14 cellular contexts compared by ENCODE assay signal in the genomic region with DNA sequence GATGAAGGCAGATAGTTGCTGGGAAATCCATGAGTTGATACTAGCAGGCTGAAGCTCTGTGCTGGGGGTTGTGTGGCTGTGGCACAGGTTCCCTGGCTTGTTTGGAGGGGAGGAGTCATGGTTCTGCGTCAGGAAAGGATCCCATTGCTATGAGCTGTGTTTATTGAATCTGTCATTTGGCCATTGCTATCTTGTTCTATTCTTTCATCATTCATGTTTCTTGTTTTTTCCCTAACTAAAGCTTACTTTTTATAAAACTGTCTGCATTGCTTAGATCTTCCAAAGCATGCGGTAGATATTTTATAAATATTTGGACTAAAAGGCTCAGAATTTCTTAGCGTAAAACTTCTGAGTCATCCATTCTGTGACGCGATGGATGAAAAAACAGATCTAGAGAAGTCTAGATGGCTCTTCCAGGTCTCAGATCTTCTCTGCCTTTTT.
DNase-seq lines count a peak whose midpoint lies in the region; ATAC-seq, FAIRE-seq and TF ChIP-seq lines count a peak whose summit lies in the region.
"Had no signal": no experiment of that assay in that cellular context is flagged by ENCODE, and none has a peak within 500 bp of the region (broad histone marks: within the 10 kb centered on the region; RNA-seq: fewer than 3 reads in every experiment).

No MANE protein-coding gene starts in this region.

- peaks cover 0 to 4% (median 0%) of the 10 kb centered on the region in 5 donors for H3K27me3 Mint-ChIP-seq in naive thymus-derived CD8-positive, alpha-beta T cell
- no peaks in the 10 kb centered on the region for H3K27me3 Mint-ChIP-seq in activated T-cell treated with anti-CD3 and anti-CD28 coated beads, Interleukin-2, amount 50 U/mL, for 72 hours (ENCODE audit: low read depth)
- H3K27me3 Mint-ChIP-seq: activated naive CD4-positive, alpha-beta T cell treated with anti-CD3 and anti-CD28 coated beads, Interleukin-2, amount 50 U/mL, for 24 hours had no signal

- ATAC-seq in naive thymus-derived CD8-positive, alpha-beta T cell: no peak
- no peak for ATAC-seq in activated T-cell treated with anti-CD3 and anti-CD28 coated beads, Interleukin-2, amount 50 U/mL, for 72 hours (replicated peaks in 1 of 2)
- ATAC-seq in GM21381 (IDR thresholded peaks at IDR 0.05; ENCODE audit: unreplicated experiment): no peak
- ATAC-seq: CD8-positive, alpha-beta T cell; SK-N-SH treated with all-trans-retinoic acid at 6 μM for 48 hours had no signal

- WGBS in hepatocyte (ENCODE audit: low lambda C conversion rate, missing lambda C conversion rate): 64% methylated on average over 5 of the region's 5 CpGs
- WGBS in small intestine, 3 donors: 71 to 87% (median 84%) methylated on average over 5 of the region's 5 CpGs

- no peak for FAIRE-seq in small intestine (lab: Jason Lieb, UNC)

- no peak overlapping the region for H3K4me3 Mint-ChIP-seq in naive thymus-derived CD8-positive, alpha-beta T cell
- H3K4me3 Mint-ChIP-seq in activated T-cell treated with anti-CD3 and anti-CD28 coated beads, Interleukin-2, amount 50 U/mL, for 72 hours: no peak overlapping the region
- H3K4me3 Mint-ChIP-seq: activated naive CD4-positive, alpha-beta T cell treated with anti-CD3 and anti-CD28 coated beads, Interleukin-2, amount 50 U/mL, for 24 hours; CD8-positive, alpha-beta T cell had no signal

- H3K9me3 ChIP-seq in colonic mucosa (no peaks in the 10 kb centered on the region), hepatocyte (ENCODE audit: low read depth) (no peaks in the 10 kb centered on the region), small intestine (ENCODE audit: control insufficient read depth, low read depth) (no peaks in the 10 kb centered on the region)

- peak overlapping the region; percentile 24 for H3K27ac ChIP-seq in colonic mucosa
- peak overlapping the region; percentile 57 for H3K27ac ChIP-seq in hepatocyte
- H3K27ac ChIP-seq in small intestine (ENCODE audit: low read depth in 1 of 2, low read length in 1 of 2): no peak overlapping the region
- H3K27ac ChIP-seq: WERI-Rb-1 had no signal

- H3K9me3 Mint-ChIP-seq in naive thymus-derived CD8-positive, alpha-beta T cell: peaks cover 0 to 17% (median 0%) of the 10 kb centered on the region in 9 donors
- H3K9me3 Mint-ChIP-seq in activated T-cell treated with anti-CD3 and anti-CD28 coated beads, Interleukin-2, amount 50 U/mL, for 72 hours: peaks cover 0 to 2% of the 10 kb centered on the region in 2 donors
- H3K9me3 Mint-ChIP-seq: activated naive CD4-positive, alpha-beta T cell treated with anti-CD3 and anti-CD28 coated beads, Interleukin-2, amount 50 U/mL, for 24 hours had no signal

- POLR2A ChIA-PET in naive thymus-derived CD8-positive, alpha-beta T cell (lab: Charles Lee): interaction anchor here (0.7 kb wide), 1 partner anchor 1344 kb away, joined by 5 read pairs; no protein-coding TSS in a partner anchor

- H3K4me2 ChIP-seq in hepatocyte: no peak overlapping the region

- H3K27me3 ChIP-seq in H7 (ENCODE audit: control insufficient read depth, insufficient read depth, low read length): no peaks in the 10 kb centered on the region
- no peaks in the 10 kb centered on the region for H3K27me3 ChIP-seq in colonic mucosa
- no peaks in the 10 kb centered on the region for H3K27me3 ChIP-seq in hepatocyte
- no peaks in the 10 kb centered on the region for H3K27me3 ChIP-seq in small intestine (ENCODE audit: control insufficient read depth in 2 of 2, insufficient read depth in 2 of 2, low read length in 2 of 2)

- no peak overlapping the region for H2AFZ ChIP-seq in hepatocyte

- no peaks in the 10 kb centered on the region for H4K20me1 ChIP-seq in hepatocyte (ENCODE audit: insufficient read depth, poor library complexity, severe bottlenecking)

- intact Hi-C loops in colonic mucosa (cut with DNase I): no loop called here

- no peaks in the 10 kb centered on the region for H3K4me1 Mint-ChIP-seq in naive thymus-derived CD8-positive, alpha-beta T cell
- H3K4me1 Mint-ChIP-seq in activated T-cell treated with anti-CD3 and anti-CD28 coated beads, Interleukin-2, amount 50 U/mL, for 72 hours (ENCODE audit: low read depth): no peaks in the 10 kb centered on the region
- H3K4me1 Mint-ChIP-seq: activated naive CD4-positive, alpha-beta T cell treated with anti-CD3 and anti-CD28 coated beads, Interleukin-2, amount 50 U/mL, for 24 hours had no signal

- no peaks in the 10 kb centered on the region for H3K36me3 ChIP-seq in H7 (replicated peaks; ENCODE audit: control insufficient read depth, insufficient read depth, low read length)
- no peaks in the 10 kb centered on the region for H3K36me3 ChIP-seq in colonic mucosa
- H3K36me3 ChIP-seq in hepatocyte (replicated peaks; ENCODE audit: insufficient read depth, low read depth): no peaks in the 10 kb centered on the region
- no peaks in the 10 kb centered on the region for H3K36me3 ChIP-seq in small intestine (ENCODE audit: control insufficient read depth in 2 of 2, insufficient read depth in 2 of 2, low read length in 2 of 2)
- H3K36me3 ChIP-seq: WERI-Rb-1 had no signal

- TF ChIP-seq CTCF in colonic mucosa (IDR thresholded peaks at IDR 0.05) (no peak), hepatocyte (IDR thresholded peaks at IDR 0.05; ENCODE audit: poor library complexity) (no peak)

- no peaks in the 10 kb centered on the region for H3K36me3 Mint-ChIP-seq in naive thymus-derived CD8-positive, alpha-beta T cell
- H3K36me3 Mint-ChIP-seq in activated T-cell treated with anti-CD3 and anti-CD28 coated beads, Interleukin-2, amount 50 U/mL, for 72 hours (ENCODE audit: insufficient read depth in 2 of 2): no peaks in the 10 kb centered on the region
- H3K36me3 Mint-ChIP-seq: activated naive CD4-positive, alpha-beta T cell treated with anti-CD3 and anti-CD28 coated beads, Interleukin-2, amount 50 U/mL, for 24 hours; CD8-positive, alpha-beta T cell had no signal

- DNase-seq in H7: peak; percentile 17
- peak; percentile 26 for DNase-seq in colonic mucosa
- DNase-seq in hepatocyte (ENCODE audit: low spot score): peak; percentile 42
- peak; percentile 9 for DNase-seq in small intestine
- DNase-seq in naive thymus-derived CD8-positive, alpha-beta T cell: no peak
- DNase-seq in activated T-cell treated with anti-CD3 and anti-CD28 coated beads, Interleukin-2, amount 50 U/mL, for 72 hours: no peak
- DNase-seq in activated CD4-positive, alpha-beta T cell treated with anti-CD3 and anti-CD28 coated beads for 4 hours: no peak
- DNase-seq: CD8-positive, alpha-beta T cell; mesendoderm; NCI-H2029 treated with DMSO at 0.1 percent for 48 hours; WERI-Rb-1 had no signal

- no peaks in the 10 kb centered on the region for H3K79me2 ChIP-seq in hepatocyte

- no peaks in the 10 kb centered on the region for H3K4me1 ChIP-seq in colonic mucosa
- H3K4me1 ChIP-seq in hepatocyte (ENCODE audit: insufficient read depth): no peaks in the 10 kb centered on the region
- no peaks in the 10 kb centered on the region for H3K4me1 ChIP-seq in small intestine (ENCODE audit: control insufficient read depth in 2 of 2, insufficient read depth in 1 of 2, low read depth in 1 of 2, low read length in 1 of 2)

- H3K27ac Mint-ChIP-seq in naive thymus-derived CD8-positive, alpha-beta T cell: no peak overlapping the region
- no peak overlapping the region for H3K27ac Mint-ChIP-seq in activated T-cell treated with anti-CD3 and anti-CD28 coated beads, Interleukin-2, amount 50 U/mL, for 72 hours
- H3K27ac Mint-ChIP-seq: activated naive CD4-positive, alpha-beta T cell treated with anti-CD3 and anti-CD28 coated beads, Interleukin-2, amount 50 U/mL, for 24 hours; CD8-positive, alpha-beta T cell had no signal

- no peak overlapping the region for H3K9ac ChIP-seq in colonic mucosa (ENCODE audit: low read depth in 2 of 2, low read length in 2 of 2)

- H3K4me3 ChIP-seq in H7 (ENCODE audit: insufficient read depth, low read depth, low read length): no peak overlapping the region
- H3K4me3 ChIP-seq in colonic mucosa: no peak overlapping the region
- no peak overlapping the region for H3K4me3 ChIP-seq in hepatocyte
- H3K4me3 ChIP-seq in small intestine (ENCODE audit: low read depth in 1 of 2, low read length in 2 of 2): no peak overlapping the region

- no peaks in the 10 kb centered on the region for H3K9me2 ChIP-seq in hepatocyte (replicated peaks; ENCODE audit: insufficient read depth)

Comparison
In these comparisons a context has a peak if more than half of its experiments do, and no peak if none do; other contexts are left out.
1. DNase-seq: peak in H7 (single experiment), colonic mucosa (single experiment), hepatocyte (single experiment) and small intestine (single experiment); none in naive thymus-derived CD8-positive, alpha-beta T cell (0 of 10), activated T-cell treated with anti-CD3 and anti-CD28 coated beads, Interleukin-2, amount 50 U/mL, for 72 hours (0 of 2) and activated CD4-positive, alpha-beta T cell treated with anti-CD3 and anti-CD28 coated beads for 4 hours (0 of 2).
2. H3K27ac ChIP-seq: peak in colonic mucosa (single experiment) and hepatocyte (single experiment); none in small intestine (0 of 2).